13 cellular contexts compared by ENCODE assay signal in the genomic region with DNA sequence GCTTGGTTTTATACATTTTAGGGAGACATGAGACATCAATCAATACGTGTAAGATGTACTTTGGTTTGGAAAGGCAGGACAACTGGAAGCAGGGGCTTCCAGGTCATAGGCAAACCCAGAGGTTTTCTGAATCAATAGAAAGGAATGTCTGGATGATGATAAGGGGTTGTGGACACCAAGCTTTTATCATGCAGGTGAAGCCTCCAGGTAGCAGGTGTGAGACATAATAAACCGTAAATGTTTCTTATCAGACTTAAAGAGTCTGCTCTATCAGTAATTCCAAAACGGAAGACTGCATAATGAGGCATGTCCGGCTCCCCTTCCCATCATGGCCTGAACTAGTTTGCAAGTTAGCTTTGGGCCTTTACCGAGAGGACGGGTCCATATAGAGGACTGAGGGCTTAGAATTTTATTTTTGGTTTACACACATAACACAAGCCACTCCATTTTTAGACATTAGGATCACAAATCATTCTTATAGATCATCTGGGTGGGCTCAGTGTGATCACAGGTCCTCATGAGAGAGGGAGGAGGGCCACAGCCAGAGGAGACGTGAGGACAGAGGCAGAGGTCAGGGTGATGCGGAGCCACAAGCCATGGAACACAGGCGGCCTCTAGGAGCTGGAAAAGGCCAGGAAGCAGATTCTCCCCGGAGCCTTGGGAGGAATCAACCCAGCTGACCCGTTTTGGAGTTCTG. TPM values are rescaled to one million over a fixed set of nuclear protein-coding genes. Genes with fewer than 3 reads are reported as not detected.
A peak's percentile ranks its signal among the peaks of the same experiment; 100 is the strongest.
DNase-seq lines count a peak whose midpoint lies in the region; ATAC-seq and TF ChIP-seq lines count a peak whose summit lies in the region.
"Had no signal": no experiment of that assay in that cellular context is flagged by ENCODE, and none has a peak within 500 bp of the region (broad histone marks: within the 10 kb centered on the region; RNA-seq: fewer than 3 reads in every experiment).

No MANE protein-coding gene starts in this region.

- no peak overlapping the region for H3K4me3 ChIP-seq in Caco-2 (ENCODE audit: low read depth, low read length)
- no peak overlapping the region for H3K4me3 ChIP-seq in HUES6 (ENCODE audit: low read depth, low read length)
- no peak overlapping the region for H3K4me3 ChIP-seq in hepatocyte
- H3K4me3 ChIP-seq in neural progenitor cell = no peak overlapping the region

- H3K9me3 Mint-ChIP-seq in Caco-2 (ENCODE audit: unreplicated experiment) (no peaks in the 10 kb centered on the region), neural progenitor cell (peaks cover 7% of the 10 kb centered on the region)
- H3K9me3 Mint-ChIP-seq in activated T-cell treated with anti-CD3 and anti-CD28 coated beads, Interleukin-2, amount 50 U/mL, for 24 hours = no peaks in the 10 kb centered on the region

- peak overlapping the region; percentile 45 for H3K9ac ChIP-seq in HUES6 (ENCODE audit: low read length)
- H3K9ac ChIP-seq in neural progenitor cell = no peak overlapping the region

- H3K36me3 Mint-ChIP-seq in Caco-2 (ENCODE audit: insufficient read depth, unreplicated experiment) = peaks cover 8% of the 10 kb centered on the region
- no peaks in the 10 kb centered on the region for H3K36me3 Mint-ChIP-seq in neural progenitor cell
- H3K36me3 Mint-ChIP-seq in activated T-cell treated with anti-CD3 and anti-CD28 coated beads, Interleukin-2, amount 50 U/mL, for 24 hours (ENCODE audit: low read depth) = no peaks in the 10 kb centered on the region

- BruUV-seq in Caco-2 (replicated peaks; lab: Mats Ljungman, UMichigan) = no TSS peak

- intact Hi-C loops in Caco-2 (cut with micrococcal nuclease; ENCODE audit: unreplicated experiment) = no loop called here

- H3K27ac Mint-ChIP-seq in Caco-2 (ENCODE audit: unreplicated experiment) = peak overlapping the region; percentile 28
- peak overlapping the region; percentile 91 for H3K27ac Mint-ChIP-seq in neural progenitor cell
- H3K27ac Mint-ChIP-seq in activated T-cell treated with anti-CD3 and anti-CD28 coated beads, Interleukin-2, amount 50 U/mL, for 24 hours = no peak overlapping the region

- H3K4me3 Mint-ChIP-seq in Caco-2 (ENCODE audit: unreplicated experiment) (no peak overlapping the region), neural progenitor cell (no peak overlapping the region)
- H3K4me3 Mint-ChIP-seq in activated T-cell treated with anti-CD3 and anti-CD28 coated beads, Interleukin-2, amount 50 U/mL, for 24 hours = no peak overlapping the region

- H4K20me1 ChIP-seq in hepatocyte (ENCODE audit: insufficient read depth, poor library complexity, severe bottlenecking) = no peaks in the 10 kb centered on the region
- H4K20me1 ChIP-seq in neural progenitor cell (ENCODE audit: low read depth) = no peaks in the 10 kb centered on the region

- H3K9me3 ChIP-seq in Caco-2 (no peaks in the 10 kb centered on the region), HUES6 (ENCODE audit: control insufficient read depth, insufficient read depth, low read depth, low read length) (no peaks in the 10 kb centered on the region), hepatocyte (ENCODE audit: low read depth) (no peaks in the 10 kb centered on the region), neural progenitor cell (ENCODE audit: low read depth) (no peaks in the 10 kb centered on the region)

- peaks cover 9% of the 10 kb centered on the region for H3F3A ChIP-seq in neural progenitor cell (ENCODE audit: low read depth)

- H3K79me2 ChIP-seq in hepatocyte = no peaks in the 10 kb centered on the region
- H3K79me2 ChIP-seq in neural progenitor cell (ENCODE audit: low read depth) = no peaks in the 10 kb centered on the region

- H3K27me3 ChIP-seq in Caco-2 (replicated peaks; ENCODE audit: control insufficient read depth, insufficient read depth, low read length) (no peaks in the 10 kb centered on the region), HUES6 (ENCODE audit: control insufficient read depth, insufficient read depth, low read length) (no peaks in the 10 kb centered on the region), hepatocyte (no peaks in the 10 kb centered on the region), neural progenitor cell (peaks cover 15% of the 10 kb centered on the region)

- WGBS in hepatocyte (ENCODE audit: low lambda C conversion rate, missing lambda C conversion rate) = 68% methylated on average over 11 of the region's 11 CpGs

- H3K27ac ChIP-seq in HUES6 (ENCODE audit: low read depth, low read length) (peak overlapping the region; percentile 32; the same call in 1 of the 2 replicates), hepatocyte (peak overlapping the region; percentile 54), neural progenitor cell (no peak overlapping the region)
- H3K27ac ChIP-seq: C4-2B had no signal

- H3K4me1 Mint-ChIP-seq in Caco-2 (ENCODE audit: low read depth, unreplicated experiment) = peaks cover 31% of the 10 kb centered on the region
- peaks cover 44% of the 10 kb centered on the region for H3K4me1 Mint-ChIP-seq in neural progenitor cell
- H3K4me1 Mint-ChIP-seq in activated T-cell treated with anti-CD3 and anti-CD28 coated beads, Interleukin-2, amount 50 U/mL, for 24 hours (ENCODE audit: low read depth) = peaks cover 29% of the 10 kb centered on the region

- CTCF ChIA-PET in Caco-2 (lab: Charles Lee) = interaction anchor here (0.6 to 1.8 kb wide), 5 partner anchors 18 to 122 kb away, joined by 3 to 6 read pairs (median 4); a partner anchor contains a TSS

- H3K4me1 ChIP-seq in Caco-2 (peaks cover 16% of the 10 kb centered on the region), HUES6 (ENCODE audit: control insufficient read depth, insufficient read depth, low read length) (peaks cover 55% of the 10 kb centered on the region), hepatocyte (ENCODE audit: insufficient read depth) (peaks cover 3% of the 10 kb centered on the region), neural progenitor cell (peaks cover 17% of the 10 kb centered on the region)

- POLR2A ChIA-PET in Caco-2 (lab: Charles Lee) = no interaction called here

- H3K27me3 Mint-ChIP-seq in Caco-2 (ENCODE audit: insufficient read depth, unreplicated experiment) = no peaks in the 10 kb centered on the region
- H3K27me3 Mint-ChIP-seq in neural progenitor cell (ENCODE audit: insufficient read depth, low read depth) = peaks cover 21% of the 10 kb centered on the region
- H3K27me3 Mint-ChIP-seq in activated T-cell treated with anti-CD3 and anti-CD28 coated beads, Interleukin-2, amount 50 U/mL, for 24 hours = no peaks in the 10 kb centered on the region

- H2AFZ ChIP-seq in hepatocyte = no peak overlapping the region
- no peak overlapping the region for H2AFZ ChIP-seq in neural progenitor cell (replicated peaks)

- H3K4me2 ChIP-seq in hepatocyte (no peak overlapping the region), neural progenitor cell (no peak overlapping the region)

- no peaks in the 10 kb centered on the region for H3K36me3 ChIP-seq in Caco-2 (ENCODE audit: control insufficient read depth, insufficient read depth, low read length)
- no peaks in the 10 kb centered on the region for H3K36me3 ChIP-seq in HUES6 (ENCODE audit: control insufficient read depth, insufficient read depth, low read length)
- no peaks in the 10 kb centered on the region for H3K36me3 ChIP-seq in hepatocyte (replicated peaks; ENCODE audit: insufficient read depth, low read depth)
- no peaks in the 10 kb centered on the region for H3K36me3 ChIP-seq in neural progenitor cell

- no peak for ATAC-seq in HG03108 (IDR thresholded peaks at IDR 0.05; ENCODE audit: unreplicated experiment)

- no peak for TF ChIP-seq CTCF in Caco-2 (IDR thresholded peaks at IDR 0.05; ENCODE audit: insufficient read depth in 1 of 2, low read depth in 1 of 2, low read length in 1 of 2, severe bottlenecking in 1 of 2, unreplicated experiment in 1 of 2)
- TF ChIP-seq CTCF in hepatocyte (IDR thresholded peaks at IDR 0.05; ENCODE audit: poor library complexity) = no peak
- TF ChIP-seq CTCF in neural progenitor cell (IDR thresholded peaks at IDR 0.05) = no peak

- peak; percentile 46 for DNase-seq in Caco-2
- DNase-seq in hepatocyte (ENCODE audit: low spot score) = no peak
- no peak for DNase-seq in neural progenitor cell (ENCODE audit: low spot score)
- DNase-seq in DMS53 (lab: John Stamatoyannopoulos, UW) = no peak
- DNase-seq in activated T-cell treated with anti-CD3 and anti-CD28 coated beads, Interleukin-2, amount 50 U/mL, for 24 hours = no peak
- DNase-seq: DMS 273 treated with DMSO at 0.1 percent for 48 hours, GF-D8, NCI-H1930, RPMI8226, SIG-M5 had no signal

- H3K9me2 ChIP-seq in hepatocyte (replicated peaks; ENCODE audit: insufficient read depth) = no peaks in the 10 kb centered on the region

RNA-seq across cellular contexts. Expression of a gene that starts 10.7 kb away (rescaled TPM):
- total RNA-seq in Caco-2 (2022) (3.1 and 3.5 TPM in 2 replicates), hepatocyte (37.2 and 51.1 TPM in 2 replicates), neural progenitor cell (ENCODE audit: low replicate concordance) (0.59 and 0.94 TPM in 2 replicates)
- polyA plus RNA-seq in hepatocyte = 60.5 and 70.0 TPM in 2 replicates

RNA-seq across cellular contexts. Expression of a gene that starts 57.6 kb away (rescaled TPM):
- total RNA-seq in Caco-2 (2022) (57.0 and 60.0 TPM in 2 replicates), hepatocyte (77.7 and 87.9 TPM in 2 replicates), neural progenitor cell (ENCODE audit: low replicate concordance) (13.3 and 17.4 TPM in 2 replicates)
- polyA plus RNA-seq in hepatocyte = 109 and 117 TPM in 2 replicates

Comparison
In these comparisons a context has a peak if more than half of its experiments do, and no peak if none do; other contexts are left out.
1. DNase-seq: peak in Caco-2 (2 of 2); none in hepatocyte (single experiment), neural progenitor cell (single experiment), DMS53 (single experiment) and activated T-cell treated with anti-CD3 and anti-CD28 coated beads, Interleukin-2, amount 50 U/mL, for 24 hours (single experiment).